Comparison of ENCODE assay signal across 21 cellular contexts in the genomic region with DNA sequence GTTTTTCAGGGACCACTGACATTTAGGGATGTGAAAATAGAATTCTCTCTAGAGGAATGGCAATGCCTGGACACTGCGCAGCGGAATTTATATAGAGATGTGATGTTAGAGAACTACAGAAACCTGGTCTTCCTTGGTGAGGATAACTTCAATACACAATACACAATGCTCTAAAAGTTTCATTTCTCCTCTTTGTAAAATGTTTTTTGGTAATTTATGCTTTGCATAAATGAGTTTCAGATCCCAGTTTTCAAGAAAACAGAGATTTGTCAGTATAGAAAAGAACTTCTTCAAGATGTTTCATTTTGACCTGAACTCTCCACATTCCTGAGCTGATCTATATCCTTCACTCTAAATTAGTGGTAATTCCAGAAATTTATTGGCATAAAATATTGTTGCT. TPM values are rescaled to one million over a fixed set of nuclear protein-coding genes. Genes with fewer than 3 reads are reported as not detected.
DNase-seq lines count a peak whose midpoint lies in the region; ATAC-seq, FAIRE-seq and TF ChIP-seq lines count a peak whose summit lies in the region.
"Had no signal": no experiment of that assay in that cellular context is flagged by ENCODE, and none has a peak within 500 bp of the region (broad histone marks: within the 10 kb centered on the region; RNA-seq: fewer than 3 reads in every experiment).

No MANE protein-coding gene starts in this region.

- TF ChIP-seq CTCF in GM12878 (IDR thresholded peaks at IDR 0.05 in 2 of 3, conservative IDR thresholded peaks at IDR 0.05 in 1 of 3; ENCODE audit: control insufficient read depth in 2 of 3, extremely low read depth in 1 of 3, insufficient read depth in 1 of 3, low read depth in 3 of 3, low read length in 3 of 3), result no peak
- TF ChIP-seq CTCF in GM10266 (IDR thresholded peaks at IDR 0.05; ENCODE audit: control insufficient read depth, insufficient read depth, low read depth, missing control alignments), result no peak

- no peak overlapping the region for H3K9ac ChIP-seq in GM12878 (ENCODE audit: control insufficient read depth, insufficient read depth, low read length)
- H3K9ac ChIP-seq: KMS-11 had no signal

- peaks cover 70% of the 10 kb centered on the region for H3K36me3 Mint-ChIP-seq in activated naive CD8-positive, alpha-beta T cell treated with anti-CD3 and anti-CD28 coated beads for 36 hours
- peaks cover 65% of the 10 kb centered on the region for H3K36me3 Mint-ChIP-seq in activated naive CD8-positive, alpha-beta T cell treated with anti-CD3 and anti-CD28 coated beads, Interleukin-2, amount 50 U/mL, for 24 hours (ENCODE audit: low read depth)
- peaks cover 16 to 63% (median 60%) of the 10 kb centered on the region in 3 donors for H3K36me3 Mint-ChIP-seq in naive thymus-derived CD8-positive, alpha-beta T cell

- peaks cover 26% of the 10 kb centered on the region for H3K4me1 Mint-ChIP-seq in activated naive CD8-positive, alpha-beta T cell treated with anti-CD3 and anti-CD28 coated beads for 36 hours
- peaks cover 33% of the 10 kb centered on the region for H3K4me1 Mint-ChIP-seq in activated naive CD8-positive, alpha-beta T cell treated with anti-CD3 and anti-CD28 coated beads, Interleukin-2, amount 50 U/mL, for 24 hours
- peaks cover 16 to 68% (median 31%) of the 10 kb centered on the region in 4 donors for H3K4me1 Mint-ChIP-seq in naive thymus-derived CD8-positive, alpha-beta T cell

- POLR2A ChIA-PET in GM12878 (lab: Charles Lee), result no interaction called here
- POLR2A ChIA-PET in naive thymus-derived CD8-positive, alpha-beta T cell (lab: Charles Lee), result no interaction called here

- no peak for TF ChIP-seq RAD21 in GM12878 (IDR thresholded peaks at IDR 0.05; ENCODE audit: insufficient read depth, low read depth, low read length)

- BruUV-seq in GM12878 (replicated peaks; lab: Mats Ljungman, UMichigan), result no TSS peak

- H3K4me3 Mint-ChIP-seq in activated naive CD8-positive, alpha-beta T cell treated with anti-CD3 and anti-CD28 coated beads for 36 hours, result no peak overlapping the region
- no peak overlapping the region for H3K4me3 Mint-ChIP-seq in activated naive CD8-positive, alpha-beta T cell treated with anti-CD3 and anti-CD28 coated beads, Interleukin-2, amount 50 U/mL, for 24 hours
- peak overlapping the region in 1 of 10 donors; percentile 46 for H3K4me3 Mint-ChIP-seq in naive thymus-derived CD8-positive, alpha-beta T cell
- H3K4me3 Mint-ChIP-seq: CD4-positive, alpha-beta T cell; H9 had no signal

- CTCF ChIA-PET in GM12878 (lab: Yijun Ruan, JAX), result no interaction called here

- H3K9me3 Mint-ChIP-seq in activated naive CD8-positive, alpha-beta T cell treated with anti-CD3 and anti-CD28 coated beads for 36 hours, result peaks cover 7% of the 10 kb centered on the region
- peaks cover 10% of the 10 kb centered on the region for H3K9me3 Mint-ChIP-seq in activated naive CD8-positive, alpha-beta T cell treated with anti-CD3 and anti-CD28 coated beads, Interleukin-2, amount 50 U/mL, for 24 hours
- peaks cover 0 to 9% (median 1%) of the 10 kb centered on the region in 9 donors for H3K9me3 Mint-ChIP-seq in naive thymus-derived CD8-positive, alpha-beta T cell
- H3K9me3 Mint-ChIP-seq: CD4-positive, alpha-beta T cell; H9 had no signal

- SMC1A ChIA-PET in GM12878 (lab: Charles Lee; ENCODE audit: uncharacterized antibody, unreplicated experiment), result no interaction called here

- peak overlapping the region; percentile 38 for H3K27ac Mint-ChIP-seq in activated naive CD8-positive, alpha-beta T cell treated with anti-CD3 and anti-CD28 coated beads for 36 hours
- H3K27ac Mint-ChIP-seq in activated naive CD8-positive, alpha-beta T cell treated with anti-CD3 and anti-CD28 coated beads, Interleukin-2, amount 50 U/mL, for 24 hours, result no peak overlapping the region
- peak overlapping the region in 4 of 10 donors; percentile 11 to 68 (median 34) for H3K27ac Mint-ChIP-seq in naive thymus-derived CD8-positive, alpha-beta T cell
- H3K27ac Mint-ChIP-seq: CD4-positive, alpha-beta T cell; H9 had no signal

- no peaks in the 10 kb centered on the region for H3K27me3 ChIP-seq in GM12878 (replicated peaks in 1 of 2; ENCODE audit: control insufficient read depth in 2 of 2, insufficient read depth in 2 of 2, low read length in 1 of 2)
- H3K27me3 ChIP-seq: BE2C, SJCRH30 had no signal

- no peak for TF ChIP-seq EP300 in GM12878 (IDR thresholded peaks at IDR 0.05; ENCODE audit: borderline replicate concordance in 1 of 2, control insufficient read depth in 1 of 2, low read depth in 2 of 2, low read length in 2 of 2)

- no peak for DNase-seq in activated naive CD8-positive, alpha-beta T cell treated with anti-CD3 and anti-CD28 coated beads for 36 hours
- DNase-seq in activated naive CD8-positive, alpha-beta T cell treated with anti-CD3 and anti-CD28 coated beads, Interleukin-2, amount 50 U/mL, for 24 hours, result no peak
- DNase-seq in GM12878 (ENCODE audit: low read depth, low spot score), result peak; percentile 20
- no peak for DNase-seq in GM10266 (ENCODE audit: extremely low spot score)
- no peak for DNase-seq in hypothalamus (lab: John Stamatoyannopoulos, UW)
- DNase-seq in naive thymus-derived CD8-positive, alpha-beta T cell, result no peak
- DNase-seq: BE2C; CD4-positive, alpha-beta T cell; DMS53; H9; NCI-H1092; NCI-H1694; NCI-H2107; NCI-H69; PC-3; SJCRH30 had no signal

- H3K27ac ChIP-seq in GM12878 (ENCODE audit: control insufficient read depth, insufficient read depth), result peak overlapping the region; percentile 69
- H3K27ac ChIP-seq: 22Rv1, KMS-11, RWPE1, SJCRH30 had no signal

- H2AFZ ChIP-seq in GM12878 (ENCODE audit: control insufficient read depth, low read depth, low read length), result no peak overlapping the region

- in situ Hi-C loops in GM12878 (cut with MboI), result loop anchor here (25.0 kb wide), 1 partner anchor 701 kb away; no protein-coding TSS in a partner anchor

- H3K4me2 ChIP-seq in GM12878 (ENCODE audit: control insufficient read depth, insufficient read depth), result no peak overlapping the region; the same call in 1 of the 2 replicates
- H3K4me2 ChIP-seq: KMS-11 had no signal

- H3K27me3 Mint-ChIP-seq in activated naive CD8-positive, alpha-beta T cell treated with anti-CD3 and anti-CD28 coated beads for 36 hours, result no peaks in the 10 kb centered on the region
- H3K27me3 Mint-ChIP-seq in activated naive CD8-positive, alpha-beta T cell treated with anti-CD3 and anti-CD28 coated beads, Interleukin-2, amount 50 U/mL, for 24 hours, result no peaks in the 10 kb centered on the region
- H3K27me3 Mint-ChIP-seq in naive thymus-derived CD8-positive, alpha-beta T cell, result no peaks in the 10 kb centered on the region
- H3K27me3 Mint-ChIP-seq: CD4-positive, alpha-beta T cell had no signal

- no peak overlapping the region; the same call in 1 of the 2 replicates for H3K4me3 ChIP-seq in GM12878
- H3K4me3 ChIP-seq: SJCRH30 had no signal

- H3K4me1 ChIP-seq in GM12878 (ENCODE audit: control insufficient read depth, insufficient read depth, low read length), result peaks cover 3% of the 10 kb centered on the region
- H3K4me1 ChIP-seq: BE2C, SJCRH30 had no signal

- TF ChIP-seq POLR2A in GM12878 (IDR thresholded peaks at IDR 0.05; ENCODE audit: low read depth, low read length), result no peak

- H3K79me2 ChIP-seq in GM12878 (ENCODE audit: control insufficient read depth, insufficient read depth, low read length), result peaks cover 50% of the 10 kb centered on the region

- peaks cover 4% of the 10 kb centered on the region for H3K9me3 ChIP-seq in GM12878 (replicated peaks; ENCODE audit: control insufficient read depth, insufficient read depth, low read length)
- H3K9me3 ChIP-seq: BE2C, SJCRH30 had no signal

- no peak for ATAC-seq in activated naive CD8-positive, alpha-beta T cell treated with anti-CD3 and anti-CD28 coated beads, Interleukin-2, amount 50 U/mL, for 24 hours
- ATAC-seq in HG03039 (IDR thresholded peaks at IDR 0.05; ENCODE audit: unreplicated experiment) (peak; percentile 37), GM12878 (peak; percentile 10; the same call in 2 of the 3 replicates), GM18498 (IDR thresholded peaks at IDR 0.05; ENCODE audit: unreplicated experiment) (no peak)
- no peak for ATAC-seq in naive thymus-derived CD8-positive, alpha-beta T cell
- ATAC-seq: PC-3 had no signal

- FAIRE-seq in GM12878 (lab: Jason Lieb, UNC), result no peak

- 90% methylated on average over 2 of the region's 2 CpGs for WGBS in GM12878 (ENCODE audit: insufficient coverage, insufficient replicate concordance, low lambda C conversion rate, missing lambda C conversion rate)

- H3K36me3 ChIP-seq in GM12878 (ENCODE audit: control insufficient read depth in 2 of 2, insufficient read depth in 2 of 2, low read length in 1 of 2), result peaks cover 2 to 7% of the 10 kb centered on the region in 2 experiments; a peak in 3 of 4 replicates

- RAD21 ChIA-PET in GM12878 (lab: Charles Lee; ENCODE audit: unreplicated experiment), result no interaction called here

- intact Hi-C loops in GM12878 (cut with micrococcal nuclease; ENCODE audit: unreplicated experiment), result loop anchor here (10.0 kb wide), 1 partner anchor 1073 kb away; a partner anchor contains a TSS

- no peaks in the 10 kb centered on the region for H4K20me1 ChIP-seq in GM12878 (ENCODE audit: control insufficient read depth, insufficient read depth)

TF ChIP-seq in GM12878, 131 proteins besides CTCF, POLR2A, EP300 and RAD21 (continues in another document):
- TF ChIP-seq IKZF1 (conservative IDR thresholded peaks at IDR 0.05), result 0 out of 2 replicates have a peak, but pooled peaks have one; percentile 17
- peak; percentile 45; a peak in 2 of 4 replicates for TF ChIP-seq IKZF2 (IDR thresholded peaks at IDR 0.05)

RNA-seq across cellular contexts. Expression of a gene that starts 14.2 kb away (rescaled TPM):
- 10 to 100 TPM; 13.2 to 13.7 TPM for total RNA-seq in activated naive CD8-positive, alpha-beta T cell treated with anti-CD3 and anti-CD28 coated beads for 36 hours
- 31.6 and 36.1 TPM in 2 replicates for total RNA-seq in GM12878 (2013; cell fraction: nucleolus; rRNA removed)
- total RNA-seq in GM12878 (2014; rRNA removed), result 14.7 and 17.7 TPM in 2 replicates
- total RNA-seq in GM12878 (2014; rRNA removed; fragmentation: Illumina TruSeq; extraction: Trizol), result 26.9 and 27.6 TPM in 2 replicates
- total RNA-seq in GM12878 (2021), result 13.4 and 13.8 TPM in 2 replicates
- 5.4 TPM for polyA plus RNA-seq in GM12878 (2011; ENCODE audit: low read depth)
- 13.2 and 26.7 TPM in 2 replicates for polyA plus RNA-seq in GM12878 (2011; rRNA removed)
- 2.9 and 3.5 TPM in 2 replicates for polyA plus RNA-seq in GM12878 (2011; cell fraction: cytosol; rRNA removed)
- polyA plus RNA-seq in GM12878 (2011; cell fraction: nucleus; rRNA removed), result 10.6 and 12.4 TPM in 2 replicates
- 9.3 and 11.5 TPM in 2 replicates for polyA plus RNA-seq in GM12878 (2012)
- 17.3 and 22.5 TPM in 2 replicates for polyA plus RNA-seq in GM12878 (2014; fragmentation: Illumina TruSeq; extraction: Trizol)
- polyA plus RNA-seq in GM12878 (2014; fragmentation: Nextera tagmentation; extraction: Ambion mirVana), result 1 to 10 TPM; 6.7 to 7.2 TPM
- 7.8 and 8.4 TPM in 2 replicates for polyA plus RNA-seq in GM12878 (2014; rRNA removed)
- polyA plus RNA-seq in GM12878 (2016; fragmentation: Nextera tagmentation; extraction: Ambion mirVana), result 10 to 100 TPM; 17.7 to 19.4 TPM
- 8.6 and 9.8 TPM in 2 replicates for polyA minus RNA-seq in GM12878 (2011; rRNA and poly(A)+ RNA removed)
- polyA minus RNA-seq in GM12878 (2011; cell fraction: cytosol; rRNA and poly(A)+ RNA removed), result 5.6 and 7.2 TPM in 2 replicates
- polyA minus RNA-seq in GM12878 (2011; cell fraction: nucleus; rRNA and poly(A)+ RNA removed), result 8.6 and 9.6 TPM in 2 replicates
- total RNA-seq in naive thymus-derived CD8-positive, alpha-beta T cell, result 10 to 100 TPM; 32.0 to 33.7 TPM
- 10 to 100 TPM in 2 of 3 donors, 1 to 10 TPM in 1; 7.1 to 15.9 (median 13.2) TPM for polyA plus RNA-seq in naive thymus-derived CD8-positive, alpha-beta T cell

Comparison
In these comparisons a context has a peak if more than half of its experiments do, and no peak if none do; other contexts are left out.
1. ATAC-seq: peak in HG03039 (single experiment) and GM12878 (single experiment); none in activated naive CD8-positive, alpha-beta T cell treated with anti-CD3 and anti-CD28 coated beads, Interleukin-2, amount 50 U/mL, for 24 hours (single experiment), naive thymus-derived CD8-positive, alpha-beta T cell (0 of 2) and GM18498 (single experiment).